8 cellular contexts compared by ENCODE assay signal in genomic region chr12:120496353-120497340, GRCh38. TPM values are rescaled to one million over a fixed set of nuclear protein-coding genes. Genes with fewer than 3 reads are reported as not detected.
DNase-seq lines count a peak whose midpoint lies in the region; ATAC-seq and TF ChIP-seq lines count a peak whose summit lies in the region.

No MANE protein-coding gene starts in this region.

- POLR2A ChIA-PET in WTC11 (lab: Charles Lee): interaction anchor here (0.7 to 2.7 kb wide), 12 partner anchors 8 to 716 kb away, joined by 3 to 13 read pairs (median 6); partner anchors contain the start of genes COQ5, POP5, RNF10 and SRSF9

- CTCF ChIA-PET in WTC11 (lab: Charles Lee): interaction anchor here (0.6 to 2.4 kb wide), 13 partner anchors 8 to 194 kb away, joined by 3 to 22 read pairs (median 6); partner anchors contain the start of genes POP5, SIRT4 and SRSF9

- peak overlapping the region; percentile 93 for H3K4me3 Mint-ChIP-seq in WTC11
- peak overlapping the region; percentile 90 for H3K4me3 Mint-ChIP-seq in central memory CD8-positive, alpha-beta T cell

- H3K27ac Mint-ChIP-seq in WTC11: peak overlapping the region; percentile 98
- peak overlapping the region; percentile 91 for H3K27ac Mint-ChIP-seq in central memory CD8-positive, alpha-beta T cell (ENCODE audit: low read depth)

- H3K4me3 ChIP-seq in MG63 (peak overlapping the region; percentile 85), kidney epithelial cell (ENCODE audit: low read depth, low read length) (peak overlapping the region; percentile 81)

- peaks cover 41% of the 10 kb centered on the region for H3K36me3 ChIP-seq in MG63
- H3K36me3 ChIP-seq in kidney epithelial cell (ENCODE audit: control insufficient read depth, insufficient read depth, low read length): no peaks in the 10 kb centered on the region

- ATAC-seq in GM21381 (IDR thresholded peaks at IDR 0.05; ENCODE audit: unreplicated experiment) (peak; percentile 26), WTC11 (peak; percentile 3), HG03571 (IDR thresholded peaks at IDR 0.05; ENCODE audit: unreplicated experiment) (no peak)
- peak; percentile 44 for ATAC-seq in central memory CD8-positive, alpha-beta T cell (replicated peaks; ENCODE audit: extremely low read depth, poor library complexity, severe bottlenecking)

- peaks cover 40% of the 10 kb centered on the region for H3K36me3 Mint-ChIP-seq in WTC11
- H3K36me3 Mint-ChIP-seq in central memory CD8-positive, alpha-beta T cell (ENCODE audit: insufficient read depth): peaks cover 32% of the 10 kb centered on the region

- H3K27me3 ChIP-seq in MG63 (no peaks in the 10 kb centered on the region), kidney epithelial cell (ENCODE audit: control insufficient read depth, insufficient read depth, low read length) (no peaks in the 10 kb centered on the region)

- peaks cover 33% of the 10 kb centered on the region for H3K4me1 Mint-ChIP-seq in WTC11
- H3K4me1 Mint-ChIP-seq in central memory CD8-positive, alpha-beta T cell: peaks cover 32% of the 10 kb centered on the region

- no peaks in the 10 kb centered on the region for H3K9me3 ChIP-seq in MG63

- no peaks in the 10 kb centered on the region for H3K27me3 Mint-ChIP-seq in WTC11 (ENCODE audit: low read depth)
- no peaks in the 10 kb centered on the region for H3K27me3 Mint-ChIP-seq in central memory CD8-positive, alpha-beta T cell

- H3K9me3 Mint-ChIP-seq in WTC11: no peaks in the 10 kb centered on the region
- no peaks in the 10 kb centered on the region for H3K9me3 Mint-ChIP-seq in central memory CD8-positive, alpha-beta T cell

- DNase-seq in COLO668 (lab: John Stamatoyannopoulos, UW; ENCODE audit: unreplicated experiment): peak; percentile 53
- peak; percentile 49 for DNase-seq in MG63
- DNase-seq in WTC11 (ENCODE audit: low spot score): peak; percentile 36
- peak; percentile 32 to 42 for DNase-seq in central memory CD8-positive, alpha-beta T cell (ENCODE audit: low spot score in 2 of 2)
- no peak for DNase-seq in kidney epithelial cell (ENCODE audit: low read depth)
- peak; percentile 16 to 26 for DNase-seq in stimulated activated CD4-positive, alpha-beta T cell treated with anti-CD3 and anti-CD28 coated beads, Interleukin-15, amount 100 ng/mL, for 1 hour (ENCODE audit: low read depth in 1 of 2, low spot score in 1 of 2)

- no peak for TF ChIP-seq CTCF in WTC11 (IDR thresholded peaks at IDR 0.05)
- TF ChIP-seq CTCF in kidney epithelial cell (IDR thresholded peaks at IDR 0.05; ENCODE audit: insufficient read depth, low read length, poor library complexity, severe bottlenecking): peak; percentile 13

TF ChIP-seq in WTC11, 78 proteins besides CTCF, POLR2A, EP300 and RAD21 (continues in another document):
- TF ChIP-seq KAT7 (CRISPR knock-in tag; IDR thresholded peaks at IDR 0.05; ENCODE audit: borderline replicate concordance) (no peak), ZBTB43 (CRISPR knock-in tag; IDR thresholded peaks at IDR 0.05) (no peak), ZNF416 (CRISPR knock-in tag; IDR thresholded peaks at IDR 0.05) (no peak), MAX (CRISPR knock-in tag; IDR thresholded peaks at IDR 0.05) (no peak), ETV6 (CRISPR knock-in tag; IDR thresholded peaks at IDR 0.05) (no peak), AFF4 (CRISPR knock-in tag; IDR thresholded peaks at IDR 0.05; ENCODE audit: borderline replicate concordance) (no peak), ZMAT4 (CRISPR knock-in tag; IDR thresholded peaks at IDR 0.05) (no peak), NR3C1 (CRISPR knock-in tag; conservative IDR thresholded peaks at IDR 0.05; ENCODE audit: low read depth) (no peak), ATF2 (CRISPR knock-in tag; IDR thresholded peaks at IDR 0.05; ENCODE audit: borderline replicate concordance, low read depth) (no peak), ZNF219 (CRISPR knock-in tag; IDR thresholded peaks at IDR 0.05; ENCODE audit: borderline replicate concordance) (no peak), JUN (CRISPR knock-in tag; IDR thresholded peaks at IDR 0.05) (no peak), ZNF138 (CRISPR knock-in tag; conservative IDR thresholded peaks at IDR 0.05) (no peak)

RNA-seq across cellular contexts. Expression of gene DYNLL1, which starts 0.7 kb away (rescaled TPM):
- total RNA-seq in MG63 (2014; rRNA removed; shearing (Covaris generic); ENCODE audit: low replicate concordance): 472 and 685 TPM in 2 replicates
- total RNA-seq in WTC11 (2021) (327 to 470 TPM (median 463 TPM) in 3 replicates), kidney epithelial cell (380 and 381 TPM in 2 replicates)

RNA-seq across cellular contexts. Expression of gene SRSF9, which starts 27.1 kb away (rescaled TPM):
- total RNA-seq in MG63 (2014; rRNA removed; shearing (Covaris generic); ENCODE audit: low replicate concordance): 332 and 366 TPM in 2 replicates
- 274 to 286 TPM (median 276 TPM) in 3 replicates for total RNA-seq in WTC11 (2021)
- total RNA-seq in kidney epithelial cell: 76.3 and 94.7 TPM in 2 replicates

RNA-seq across cellular contexts. Expression of gene COQ5, which starts 32.3 kb away (rescaled TPM):
- 17.1 and 27.0 TPM in 2 replicates for total RNA-seq in MG63 (2014; rRNA removed; shearing (Covaris generic); ENCODE audit: low replicate concordance)
- total RNA-seq in WTC11 (2021): 35.1 to 44.9 TPM (median 44.5 TPM) in 3 replicates
- 29.2 and 30.6 TPM in 2 replicates for total RNA-seq in kidney epithelial cell

RNA-seq across cellular contexts. Expression of gene RNF10, which starts 37.5 kb away (rescaled TPM):
- total RNA-seq in MG63 (2014; rRNA removed; shearing (Covaris generic); ENCODE audit: low replicate concordance): 64.1 and 102 TPM in 2 replicates
- 151 to 160 TPM (median 155 TPM) in 3 replicates for total RNA-seq in WTC11 (2021)
- 117 and 124 TPM in 2 replicates for total RNA-seq in kidney epithelial cell

RNA-seq across cellular contexts. Expression of gene GATC, which starts 50.4 kb away (rescaled TPM):
- total RNA-seq in MG63 (2014; rRNA removed; shearing (Covaris generic); ENCODE audit: low replicate concordance): 14.8 and 15.5 TPM in 2 replicates
- total RNA-seq in WTC11 (2021) (29.8 to 36.9 TPM (median 33.9 TPM) in 3 replicates), kidney epithelial cell (22.5 and 25.7 TPM in 2 replicates)
